In the genomic region with DNA sequence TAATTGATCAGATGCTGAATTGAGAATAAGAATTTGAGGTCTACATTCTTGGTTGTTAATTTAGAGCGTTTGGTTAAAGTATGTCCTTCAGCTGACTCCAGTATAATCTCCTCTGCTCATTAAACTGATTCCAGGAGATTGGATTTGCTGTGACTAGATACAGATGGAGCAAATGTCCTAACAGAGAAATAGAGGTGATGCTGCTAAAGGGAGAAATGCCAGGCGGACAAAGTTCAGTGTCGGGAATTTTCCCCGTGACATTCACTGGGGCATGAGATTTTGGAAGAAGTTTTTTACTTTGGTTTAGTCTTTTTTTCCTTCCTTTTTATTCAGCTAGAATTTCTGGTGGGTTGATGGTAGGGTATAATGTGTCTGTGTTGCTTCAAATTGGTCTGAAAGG, we compare ENCODE assay signal across 21 cellular contexts.
"Had no signal": no experiment of that assay in that cellular context is flagged by ENCODE, and none has a peak within 500 bp of the region (broad histone marks: within the 10 kb centered on the region; RNA-seq: fewer than 3 reads in every experiment).

No MANE protein-coding gene starts in this region.

- H3K27me3 Mint-ChIP-seq: activated CD4-positive, alpha-beta T cell treated with anti-CD3 and anti-CD28 coated beads, Interleukin-2, amount 10 ng/mL, durations not matched to agents 7 days and 5 days; activated naive CD8-positive, alpha-beta T cell treated with anti-CD3 and anti-CD28 coated beads, Interleukin-2, amount 10 ng/mL, durations not matched to agents 7 days and 5 days; activated T-helper 17 cell treated with anti-CD3 and anti-CD28 coated beads, Interleukin-2, amount 50 U/mL, for 72 hours; type B pancreatic cell had no signal

- H3K27me3 ChIP-seq: cardiac muscle cell, left lung, sigmoid colon had no signal

- H3K27ac ChIP-seq: cardiac muscle cell, left lung, sigmoid colon, thoracic aorta, VCaP had no signal

- H3K4me3 ChIP-seq: cardiac muscle cell, left lung, mucosa of descending colon, sigmoid colon, smooth muscle cell, thoracic aorta had no signal

- H3K9me3 Mint-ChIP-seq: activated CD4-positive, alpha-beta T cell treated with anti-CD3 and anti-CD28 coated beads, Interleukin-2, amount 10 ng/mL, durations not matched to agents 7 days and 5 days; activated naive CD8-positive, alpha-beta T cell treated with anti-CD3 and anti-CD28 coated beads, Interleukin-2, amount 10 ng/mL, durations not matched to agents 7 days and 5 days; activated T-helper 17 cell treated with anti-CD3 and anti-CD28 coated beads, Interleukin-2, amount 50 U/mL, for 72 hours; type B pancreatic cell had no signal

- H3K27ac Mint-ChIP-seq: activated CD4-positive, alpha-beta T cell treated with anti-CD3 and anti-CD28 coated beads, Interleukin-2, amount 10 ng/mL, durations not matched to agents 7 days and 5 days; activated naive CD8-positive, alpha-beta T cell treated with anti-CD3 and anti-CD28 coated beads, Interleukin-2, amount 10 ng/mL, durations not matched to agents 7 days and 5 days; activated T-helper 17 cell treated with anti-CD3 and anti-CD28 coated beads, Interleukin-2, amount 50 U/mL, for 72 hours; type B pancreatic cell had no signal

- ATAC-seq: activated T-helper 17 cell treated with anti-CD3 and anti-CD28 coated beads, Interleukin-2, amount 50 U/mL, for 72 hours; left lung; mucosa of descending colon; SK-N-SH treated with all-trans-retinoic acid at 6 μM for 48 hours had no signal

- H3K4me1 ChIP-seq: sigmoid colon had no signal

- H3K4me2 ChIP-seq: smooth muscle cell had no signal

- H3K9me3 ChIP-seq: left lung, mucosa of descending colon, sigmoid colon, thoracic aorta had no signal

- DNase-seq: activated CD4-positive, alpha-beta T cell treated with anti-CD3 and anti-CD28 coated beads, Interleukin-2, amount 10 ng/mL, durations not matched to agents 7 days and 5 days; activated CD4-positive, CD25-positive, alpha-beta regulatory T cell treated with anti-CD3 and anti-CD28 coated beads, Interleukin-2, amount 50 U/mL, for 72 hours; activated naive CD4-positive, alpha-beta T cell; activated naive CD8-positive, alpha-beta T cell treated with anti-CD3 and anti-CD28 coated beads, Interleukin-2, amount 10 ng/mL, durations not matched to agents 7 days and 5 days; activated T-cell treated with anti-CD3 and anti-CD28 coated beads, Interleukin-2, amount 50 U/mL, for 1 hour; erythroblast; foreskin fibroblast; left lung; mucosa of descending colon; occipital lobe; posterior cingulate gyrus; sigmoid colon; stimulated activated CD4-positive, alpha-beta T cell treated with anti-CD3 and anti-CD28 coated beads, Interleukin-15, amount 100 ng/mL, for 24 hours; stimulated activated naive CD4-positive, alpha-beta T cell had no signal

- H3K4me3 Mint-ChIP-seq: activated CD4-positive, alpha-beta T cell treated with anti-CD3 and anti-CD28 coated beads, Interleukin-2, amount 10 ng/mL, durations not matched to agents 7 days and 5 days; activated naive CD8-positive, alpha-beta T cell treated with anti-CD3 and anti-CD28 coated beads, Interleukin-2, amount 10 ng/mL, durations not matched to agents 7 days and 5 days; activated T-helper 17 cell treated with anti-CD3 and anti-CD28 coated beads, Interleukin-2, amount 50 U/mL, for 72 hours; type B pancreatic cell had no signal
